Comparison of ENCODE assay signal across 11 cellular contexts in genomic region chr11:117199916-117200812, GRCh38. TPM values are rescaled to one million over a fixed set of nuclear protein-coding genes. Genes with fewer than 3 reads are reported as not detected.
DNase-seq lines count a peak whose midpoint lies in the region; ATAC-seq and TF ChIP-seq lines count a peak whose summit lies in the region.
"Had no signal": no experiment of that assay in that cellular context is flagged by ENCODE, and none has a peak within 500 bp of the region (broad histone marks: within the 10 kb centered on the region; RNA-seq: fewer than 3 reads in every experiment).

No MANE protein-coding gene starts in this region.

- no peak overlapping the region for H3K4me3 Mint-ChIP-seq in activated T-cell treated with anti-CD3 and anti-CD28 coated beads, Interleukin-2, amount 50 U/mL, for 24 hours
- no peak overlapping the region for H3K4me3 Mint-ChIP-seq in activated T-cell treated with anti-CD3 and anti-CD28 coated beads, Interleukin-2, amount 50 U/mL, for 72 hours
- H3K4me3 Mint-ChIP-seq in activated CD4-positive, alpha-beta T cell treated with anti-CD3 and anti-CD28 coated beads, Interleukin-2, amount 10 ng/mL, durations not matched to agents 7 days and 5 days = no peak overlapping the region

- H3K27ac ChIP-seq in duodenal mucosa (ENCODE audit: low read depth, low read length) (peak overlapping the region; percentile 81), tibial artery (peak overlapping the region; percentile 97 to 98)

- CTCF ChIA-PET in activated CD4-positive, alpha-beta T cell treated with anti-CD3 and anti-CD28 coated beads, Interleukin-2, amount 10 ng/mL, durations not matched to agents 7 days and 5 days (lab: Charles Lee) = no interaction called here

- no peak for TF ChIP-seq CTCF in tibial artery (IDR thresholded peaks at IDR 0.05)

- intact Hi-C loops in tibial artery (cut with DNase I; ENCODE audit: low total_unique reads) = no loop called here

- peaks cover 12 to 16% of the 10 kb centered on the region in 2 donors for H3K4me1 ChIP-seq in duodenal mucosa (ENCODE audit: control insufficient read depth in 1 of 2, insufficient read depth in 2 of 2, low read length in 2 of 2)
- H3K4me1 ChIP-seq in mucosa of stomach (ENCODE audit: control insufficient read depth, insufficient read depth, low read length) = peaks cover 71% of the 10 kb centered on the region
- peaks cover 0 to 43% (median 30%) of the 10 kb centered on the region in 4 donors for H3K4me1 ChIP-seq in tibial artery

- no peaks in the 10 kb centered on the region for H3K4me1 Mint-ChIP-seq in activated T-cell treated with anti-CD3 and anti-CD28 coated beads, Interleukin-2, amount 50 U/mL, for 24 hours (ENCODE audit: low read depth)
- H3K4me1 Mint-ChIP-seq in activated T-cell treated with anti-CD3 and anti-CD28 coated beads, Interleukin-2, amount 50 U/mL, for 72 hours (ENCODE audit: low read depth) = no peaks in the 10 kb centered on the region
- H3K4me1 Mint-ChIP-seq in activated CD4-positive, alpha-beta T cell treated with anti-CD3 and anti-CD28 coated beads, Interleukin-2, amount 10 ng/mL, durations not matched to agents 7 days and 5 days = peaks cover 2% of the 10 kb centered on the region

- peak overlapping the region; percentile 50 for H3K27ac Mint-ChIP-seq in activated T-cell treated with anti-CD3 and anti-CD28 coated beads, Interleukin-2, amount 50 U/mL, for 24 hours
- no peak overlapping the region for H3K27ac Mint-ChIP-seq in activated T-cell treated with anti-CD3 and anti-CD28 coated beads, Interleukin-2, amount 50 U/mL, for 72 hours
- no peak overlapping the region for H3K27ac Mint-ChIP-seq in activated CD4-positive, alpha-beta T cell treated with anti-CD3 and anti-CD28 coated beads, Interleukin-2, amount 10 ng/mL, durations not matched to agents 7 days and 5 days

- ATAC-seq in activated T-cell treated with anti-CD3 and anti-CD28 coated beads, Interleukin-2, amount 50 U/mL, for 72 hours (replicated peaks in 1 of 2) = no peak
- ATAC-seq: GM12878 had no signal

- no peaks in the 10 kb centered on the region for H3K9me3 Mint-ChIP-seq in activated T-cell treated with anti-CD3 and anti-CD28 coated beads, Interleukin-2, amount 50 U/mL, for 24 hours
- H3K9me3 Mint-ChIP-seq in activated T-cell treated with anti-CD3 and anti-CD28 coated beads, Interleukin-2, amount 50 U/mL, for 72 hours = no peaks in the 10 kb centered on the region
- H3K9me3 Mint-ChIP-seq in activated CD4-positive, alpha-beta T cell treated with anti-CD3 and anti-CD28 coated beads, Interleukin-2, amount 10 ng/mL, durations not matched to agents 7 days and 5 days = no peaks in the 10 kb centered on the region

- H3K9ac ChIP-seq in duodenal mucosa (ENCODE audit: low read depth in 1 of 2, low read length in 2 of 2) (peak overlapping the region; percentile 12 to 61), mucosa of stomach (ENCODE audit: low read length) (peak overlapping the region; percentile 68)

- H3K9me3 ChIP-seq in duodenal mucosa (ENCODE audit: control insufficient read depth in 1 of 2, low read length in 2 of 2) (no peaks in the 10 kb centered on the region), mucosa of stomach (ENCODE audit: control insufficient read depth, low read length) (no peaks in the 10 kb centered on the region), tibial artery (no peaks in the 10 kb centered on the region)

- DNase-seq in activated T-cell treated with anti-CD3 and anti-CD28 coated beads, Interleukin-2, amount 50 U/mL, for 24 hours = no peak
- DNase-seq in activated T-cell treated with anti-CD3 and anti-CD28 coated beads, Interleukin-2, amount 50 U/mL, for 72 hours = no peak
- DNase-seq in tibial artery (no peak), kidney glomerular epithelial cell (lab: John Stamatoyannopoulos, UW) (no peak)
- no peak for DNase-seq in activated CD4-positive, alpha-beta T cell treated with anti-CD3 and anti-CD28 coated beads, Interleukin-2, amount 50 U/mL, for 4 hours
- DNase-seq in activated CD4-positive, alpha-beta T cell treated with anti-CD3 and anti-CD28 coated beads, Interleukin-2, amount 10 ng/mL, durations not matched to agents 7 days and 5 days = no peak
- DNase-seq: midbrain, NCI-H748 treated with DMSO at 0.1 percent for 48 hours had no signal

- H3K27me3 ChIP-seq in duodenal mucosa (ENCODE audit: control insufficient read depth in 1 of 2, insufficient read depth in 2 of 2, low read length in 2 of 2) (no peaks in the 10 kb centered on the region), mucosa of stomach (ENCODE audit: control insufficient read depth, insufficient read depth, low read length) (no peaks in the 10 kb centered on the region), tibial artery (no peaks in the 10 kb centered on the region)

- H3K27me3 Mint-ChIP-seq in activated T-cell treated with anti-CD3 and anti-CD28 coated beads, Interleukin-2, amount 50 U/mL, for 24 hours = no peaks in the 10 kb centered on the region
- H3K27me3 Mint-ChIP-seq in activated T-cell treated with anti-CD3 and anti-CD28 coated beads, Interleukin-2, amount 50 U/mL, for 72 hours (ENCODE audit: low read depth) = no peaks in the 10 kb centered on the region
- no peaks in the 10 kb centered on the region for H3K27me3 Mint-ChIP-seq in activated CD4-positive, alpha-beta T cell treated with anti-CD3 and anti-CD28 coated beads, Interleukin-2, amount 10 ng/mL, durations not matched to agents 7 days and 5 days

- POLR2A ChIA-PET in activated CD4-positive, alpha-beta T cell treated with anti-CD3 and anti-CD28 coated beads, Interleukin-2, amount 10 ng/mL, durations not matched to agents 7 days and 5 days (lab: Charles Lee) = no interaction called here

- H3K36me3 ChIP-seq in duodenal mucosa (ENCODE audit: control insufficient read depth in 1 of 2, insufficient read depth in 2 of 2, low read length in 2 of 2) (peaks cover 14 to 34% of the 10 kb centered on the region in 2 donors), mucosa of stomach (ENCODE audit: control insufficient read depth, insufficient read depth, low read length) (peaks cover 24% of the 10 kb centered on the region), tibial artery (peaks cover 51 to 75% (median 55%) of the 10 kb centered on the region in 3 donors)

- H3K4me3 ChIP-seq in duodenal mucosa (ENCODE audit: low read depth in 1 of 2, low read length in 2 of 2) (peak overlapping the region; percentile 11 to 43), mucosa of stomach (ENCODE audit: low read length) (no peak overlapping the region), tibial artery (peak overlapping the region; percentile 70 to 96)
- H3K4me3 ChIP-seq: GM12878 had no signal

- H3K36me3 Mint-ChIP-seq in activated T-cell treated with anti-CD3 and anti-CD28 coated beads, Interleukin-2, amount 50 U/mL, for 24 hours (ENCODE audit: low read depth) = peaks cover 32% of the 10 kb centered on the region
- peaks cover 2 to 6% of the 10 kb centered on the region in 2 donors for H3K36me3 Mint-ChIP-seq in activated T-cell treated with anti-CD3 and anti-CD28 coated beads, Interleukin-2, amount 50 U/mL, for 72 hours (ENCODE audit: insufficient read depth in 2 of 2)
- peaks cover 13% of the 10 kb centered on the region for H3K36me3 Mint-ChIP-seq in activated CD4-positive, alpha-beta T cell treated with anti-CD3 and anti-CD28 coated beads, Interleukin-2, amount 10 ng/mL, durations not matched to agents 7 days and 5 days (ENCODE audit: low read depth)

RNA-seq across cellular contexts. Expression of gene TAGLN, which starts 1.0 kb away (rescaled TPM):
- 1 to 10 TPM; 7.2 to 8.9 TPM for total RNA-seq in activated T-cell treated with anti-CD3 and anti-CD28 coated beads, Interleukin-2, amount 50 U/mL, for 72 hours
- 1 to 10 TPM; 2.0 to 3.1 TPM for total RNA-seq in activated CD4-positive, alpha-beta T cell treated with anti-CD3 and anti-CD28 coated beads, Interleukin-2, amount 10 ng/mL, durations not matched to agents 7 days and 5 days

RNA-seq across cellular contexts. Expression of gene SIDT2, which starts 21.6 kb away (rescaled TPM):
- total RNA-seq in activated T-cell treated with anti-CD3 and anti-CD28 coated beads, Interleukin-2, amount 50 U/mL, for 72 hours = 10 to 100 TPM; 32.0 to 40.3 TPM
- total RNA-seq in activated CD4-positive, alpha-beta T cell treated with anti-CD3 and anti-CD28 coated beads, Interleukin-2, amount 10 ng/mL, durations not matched to agents 7 days and 5 days = 10 to 100 TPM; 28.6 to 30.9 TPM

RNA-seq across cellular contexts. Expression of gene PCSK7, which starts 31.7 kb away (rescaled TPM):
- total RNA-seq in activated T-cell treated with anti-CD3 and anti-CD28 coated beads, Interleukin-2, amount 50 U/mL, for 72 hours = 100 to 1,000 TPM; 139 to 147 TPM
- total RNA-seq in activated CD4-positive, alpha-beta T cell treated with anti-CD3 and anti-CD28 coated beads, Interleukin-2, amount 10 ng/mL, durations not matched to agents 7 days and 5 days = 100 to 1,000 TPM; 187 to 224 TPM

RNA-seq across cellular contexts. Expression of gene RNF214, which starts 32.3 kb away (rescaled TPM):
- 10 to 100 TPM; 30.7 to 33.5 TPM for total RNA-seq in activated T-cell treated with anti-CD3 and anti-CD28 coated beads, Interleukin-2, amount 50 U/mL, for 72 hours
- total RNA-seq in activated CD4-positive, alpha-beta T cell treated with anti-CD3 and anti-CD28 coated beads, Interleukin-2, amount 10 ng/mL, durations not matched to agents 7 days and 5 days = 10 to 100 TPM; 22.2 to 23.8 TPM

RNA-seq across cellular contexts. Expression of gene PAFAH1B2, which starts 56.1 kb away (rescaled TPM):
- 10 to 100 TPM; 56.7 to 64.3 TPM for total RNA-seq in activated T-cell treated with anti-CD3 and anti-CD28 coated beads, Interleukin-2, amount 50 U/mL, for 72 hours
- total RNA-seq in activated CD4-positive, alpha-beta T cell treated with anti-CD3 and anti-CD28 coated beads, Interleukin-2, amount 10 ng/mL, durations not matched to agents 7 days and 5 days = 10 to 100 TPM; 48.4 to 52.1 TPM
